Comparison of ENCODE assay signal across 7 cellular contexts in the genomic region with DNA sequence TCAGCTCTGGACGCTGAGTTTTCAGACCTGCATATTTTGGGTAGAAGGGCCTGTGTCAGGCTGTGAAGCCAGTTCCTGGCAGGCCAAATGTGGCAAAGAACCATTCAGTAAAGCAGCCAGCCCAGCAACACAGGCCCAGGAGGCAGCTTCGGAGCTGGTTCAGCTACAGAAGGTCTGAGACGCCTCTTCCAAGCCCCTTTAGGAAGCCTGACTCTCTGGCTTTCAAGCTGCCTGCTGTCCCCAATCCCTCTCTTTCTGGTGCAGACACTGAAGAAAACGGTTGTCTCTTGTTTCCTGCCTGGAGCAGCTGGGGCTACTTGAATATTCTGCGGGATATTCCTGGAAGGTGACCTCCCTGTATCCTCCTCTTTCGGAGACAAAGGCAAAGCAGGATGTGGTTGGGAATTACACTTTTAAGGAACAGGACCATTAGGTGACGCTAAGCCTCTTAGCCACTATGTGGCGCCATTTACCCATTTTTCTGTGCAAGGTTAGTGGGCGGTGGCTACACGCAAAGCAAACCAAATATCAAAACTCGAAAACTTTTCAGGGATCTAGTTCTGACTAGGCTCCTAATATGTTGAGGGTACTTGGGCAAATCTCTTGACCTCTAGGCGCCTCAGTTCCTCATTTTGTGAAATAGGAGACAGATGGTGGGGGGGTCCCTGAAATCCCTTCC. TPM values are rescaled to one million over a fixed set of nuclear protein-coding genes. Genes with fewer than 3 reads are reported as not detected.
DNase-seq lines count a peak whose midpoint lies in the region; ATAC-seq and TF ChIP-seq lines count a peak whose summit lies in the region.

No MANE protein-coding gene starts in this region.

- H3K36me3 ChIP-seq in GM23338 (ENCODE audit: insufficient read depth) = no peaks in the 10 kb centered on the region
- H3K36me3 ChIP-seq in cardiac muscle cell = no peaks in the 10 kb centered on the region

- H3K4me2 ChIP-seq in GM23338 = no peak overlapping the region

- H3K4me1 ChIP-seq in GM23338 (ENCODE audit: insufficient read depth) (peaks cover 7% of the 10 kb centered on the region), cardiac muscle cell (ENCODE audit: low read depth) (no peaks in the 10 kb centered on the region)

- H3K4me1 Mint-ChIP-seq in GM23338 = peaks cover 14% of the 10 kb centered on the region

- H3K27ac ChIP-seq in GM23338 (ENCODE audit: low read depth) (no peak overlapping the region), cardiac muscle cell (no peak overlapping the region)

- peak overlapping the region; percentile 74 for H2AFZ ChIP-seq in GM23338

- ATAC-seq in GM23338 = peak; percentile 87

- peak; percentile 66 for TF ChIP-seq CTCF in GM12864 (IDR thresholded peaks at IDR 0.05; ENCODE audit: low read depth, low read length, missing control alignments)
- TF ChIP-seq CTCF in GM23338 (conservative IDR thresholded peaks at IDR 0.05; ENCODE audit: low read depth in 2 of 2) = peak; percentile 73 to 81
- TF ChIP-seq CTCF in cardiac muscle cell (IDR thresholded peaks at IDR 0.05; ENCODE audit: low read depth, low read length) = peak; percentile 63

- no peaks in the 10 kb centered on the region for H3K27me3 ChIP-seq in GM23338 (ENCODE audit: insufficient read depth)
- H3K27me3 ChIP-seq in cardiac muscle cell = no peaks in the 10 kb centered on the region

- H3K4me3 Mint-ChIP-seq in GM23338 = no peak overlapping the region

- no peaks in the 10 kb centered on the region for H3K9me2 ChIP-seq in GM23338 (ENCODE audit: insufficient read depth)

- H3K27ac Mint-ChIP-seq in GM23338 = no peak overlapping the region

- in situ Hi-C loops in SK-MEL-5 (cut with HindIII; ENCODE audit: low pct_unique_long_range_greater_than_20kb, low sequenced_read_pairs) = no loop called here

- peaks cover 8% of the 10 kb centered on the region for H3K27me3 Mint-ChIP-seq in GM23338 (ENCODE audit: insufficient read depth, low read depth, poor library complexity)

- H3K4me3 ChIP-seq in GM12864 (ENCODE audit: low read depth, low read length) (no peak overlapping the region), GM23338 (no peak overlapping the region), cardiac muscle cell (no peak overlapping the region)

- no peaks in the 10 kb centered on the region for H3K79me2 ChIP-seq in GM23338 (replicated peaks; ENCODE audit: insufficient read depth)

- H3K36me3 Mint-ChIP-seq in GM23338 (ENCODE audit: low read depth) = no peaks in the 10 kb centered on the region

- H3K9me3 Mint-ChIP-seq in GM23338 = no peaks in the 10 kb centered on the region

- DNase-seq in GM12864 (ENCODE audit: low read depth) = peak; percentile 42
- DNase-seq in GM23338 (ENCODE audit: low spot score) = peak; percentile 82
- DNase-seq in Kasumi-1 (lab: John Stamatoyannopoulos, UW) = peak; percentile 61
- DNase-seq in SK-MEL-5 (ENCODE audit: low read depth, low spot score) = peak; percentile 68
- peak; percentile 13 for DNase-seq in activated naive CD8-positive, alpha-beta T cell treated with anti-CD3 and anti-CD28 coated beads, Interleukin-2, amount 50 U/mL, for 16 hours (ENCODE audit: low read depth, low spot score)
- DNase-seq in cardiac muscle cell (ENCODE audit: low read depth in 1 of 2, low spot score in 1 of 2) = peak; percentile 59 to 74
- peak; percentile 23 for DNase-seq in putamen (ENCODE audit: low spot score)

- H3F3A ChIP-seq in GM23338 (replicated peaks; ENCODE audit: low read depth) = no peaks in the 10 kb centered on the region

- H4K20me1 ChIP-seq in GM23338 (replicated peaks; ENCODE audit: insufficient read depth) = no peaks in the 10 kb centered on the region

- H3K9me3 ChIP-seq in cardiac muscle cell (ENCODE audit: low read depth) = no peaks in the 10 kb centered on the region

TF ChIP-seq in GM23338, 12 proteins besides CTCF, POLR2A, EP300 and RAD21 (continues in another document):
- TF ChIP-seq EZH2phosphoT487 (IDR thresholded peaks at IDR 0.05; ENCODE audit: unreplicated experiment) (no peak), EZH2 (IDR thresholded peaks at IDR 0.05; ENCODE audit: low read depth, unreplicated experiment) (no peak), POLR2AphosphoS5 (IDR thresholded peaks at IDR 0.05; ENCODE audit: low read depth) (no peak), STAT1 (IDR thresholded peaks at IDR 0.05; ENCODE audit: unreplicated experiment) (no peak), ZNF462 (CRISPR knock-in tag; IDR thresholded peaks at IDR 0.05) (no peak), ZNF114 (CRISPR knock-in tag; IDR thresholded peaks at IDR 0.05) (no peak), CREB1 (CRISPR knock-in tag; IDR thresholded peaks at IDR 0.05; ENCODE audit: low read depth) (no peak), JUNB (IDR thresholded peaks at IDR 0.05; ENCODE audit: unreplicated experiment) (no peak)
- TF ChIP-seq, protein P1, sequence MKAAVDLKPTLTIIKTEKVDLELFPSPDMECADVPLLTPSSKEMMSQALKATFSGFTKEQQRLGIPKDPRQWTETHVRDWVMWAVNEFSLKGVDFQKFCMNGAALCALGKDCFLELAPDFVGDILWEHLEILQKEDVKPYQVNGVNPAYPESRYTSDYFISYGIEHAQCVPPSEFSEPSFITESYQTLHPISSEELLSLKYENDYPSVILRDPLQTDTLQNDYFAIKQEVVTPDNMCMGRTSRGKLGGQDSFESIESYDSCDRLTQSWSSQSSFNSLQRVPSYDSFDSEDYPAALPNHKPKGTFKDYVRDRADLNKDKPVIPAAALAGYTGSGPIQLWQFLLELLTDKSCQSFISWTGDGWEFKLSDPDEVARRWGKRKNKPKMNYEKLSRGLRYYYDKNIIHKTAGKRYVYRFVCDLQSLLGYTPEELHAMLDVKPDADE (IDR thresholded peaks at IDR 0.05) = no peak

RNA-seq across cellular contexts. Expression of gene LAS1L, which starts 47.2 kb away (rescaled TPM):
- 64.4 and 65.2 TPM in 2 replicates for total RNA-seq in GM23338 (2014; rRNA removed; shearing (Covaris generic))
- 43.7 and 46.5 TPM in 2 replicates for polyA plus RNA-seq in GM23338 (2016; fragmentation: Nextera tagmentation; extraction: Ambion mirVana)
- total RNA-seq in SK-MEL-5 (2014; rRNA removed; shearing (Covaris generic)) = 31.4 and 33.0 TPM in 2 replicates
- 44.4 and 49.3 TPM in 2 replicates for polyA plus RNA-seq in SK-MEL-5 (2015; cell fraction: cytosol; rRNA removed)
- 85.2 and 87.2 TPM in 2 replicates for polyA plus RNA-seq in SK-MEL-5 (2015; cell fraction: nucleus; rRNA removed)
- total RNA-seq in cardiac muscle cell = 24.3 and 30.6 TPM in 2 replicates
- polyA plus RNA-seq in cardiac muscle cell = 45.5 and 49.7 TPM in 2 replicates

Comparison
In these comparisons a context has a peak if more than half of its experiments do, and no peak if none do; other contexts are left out.
1. DNase-seq: peak in every context shown above with its lines; median percentile 82 in GM23338; 68 in SK-MEL-5; 66 in cardiac muscle cell; 61 in Kasumi-1; 42 in GM12864; 23 in putamen; 13 in activated naive CD8-positive, alpha-beta T cell treated with anti-CD3 and anti-CD28 coated beads, Interleukin-2, amount 50 U/mL, for 16 hours.